ENCODE assay signal across 8 cellular contexts in the genomic region with DNA sequence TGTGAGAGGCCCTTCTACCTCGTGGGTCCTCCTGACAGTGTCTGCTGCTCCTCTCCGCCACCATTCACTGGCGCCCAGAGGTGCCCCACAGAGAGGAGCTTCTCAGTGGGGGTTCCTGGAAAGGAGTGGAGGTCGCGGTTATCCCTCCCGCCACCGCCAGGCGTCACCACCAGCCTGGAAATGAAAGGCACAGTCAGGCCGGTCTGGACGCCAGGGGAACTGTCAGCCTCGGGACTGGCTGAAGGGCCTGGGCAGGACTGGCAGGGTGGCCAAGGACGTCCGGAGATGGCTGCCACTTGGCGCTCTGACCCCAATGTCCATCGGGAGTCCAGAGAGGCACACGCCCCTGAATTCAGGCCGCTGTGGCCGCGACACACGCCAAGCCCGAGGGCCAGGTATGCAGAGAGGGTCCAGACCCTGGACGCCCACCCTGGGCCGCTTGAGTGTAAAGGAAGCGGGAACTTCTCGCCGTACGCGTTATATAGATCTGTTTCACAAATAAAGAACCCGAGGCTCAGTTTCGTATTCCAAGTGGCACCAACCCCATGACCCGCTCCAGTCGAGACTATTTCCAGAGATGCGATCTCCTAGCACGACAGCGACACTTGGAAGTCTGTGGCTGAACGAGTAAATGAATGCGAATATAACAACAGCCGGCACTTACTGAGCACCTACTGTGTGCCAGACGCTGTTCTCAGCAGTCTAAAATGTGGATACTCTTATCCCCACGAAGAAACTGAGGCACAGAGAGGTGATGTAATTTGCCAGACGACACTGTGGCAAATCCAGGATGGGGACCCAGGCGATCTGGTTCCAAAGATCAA. TPM values are rescaled to one million over a fixed set of nuclear protein-coding genes. Genes with fewer than 3 reads are reported as not detected.
A peak's percentile ranks its signal among the peaks of the same experiment; 100 is the strongest.
DNase-seq lines count a peak whose midpoint lies in the region; ATAC-seq, FAIRE-seq and TF ChIP-seq lines count a peak whose summit lies in the region.

No MANE protein-coding gene starts in this region.

- H3K4me3 ChIP-seq in AG04449 (ENCODE audit: low read depth, low read length) (peak overlapping the region; percentile 54), astrocyte (ENCODE audit: insufficient read depth, low read depth, low read length) (peak overlapping the region; percentile 41), hepatocyte (no peak overlapping the region), aorta (ENCODE audit: low read length in 2 of 2) (no peak overlapping the region)

- H3K36me3 ChIP-seq in astrocyte (ENCODE audit: insufficient read depth, low read length) (no peaks in the 10 kb centered on the region), hepatocyte (replicated peaks; ENCODE audit: insufficient read depth, low read depth) (no peaks in the 10 kb centered on the region), aorta (ENCODE audit: control insufficient read depth in 1 of 2, insufficient read depth in 2 of 2, low read length in 1 of 2) (no peaks in the 10 kb centered on the region)

- H3K27me3 Mint-ChIP-seq in astrocyte (ENCODE audit: low read depth, unreplicated experiment), result peaks cover 46% of the 10 kb centered on the region

- H3K9me2 ChIP-seq in hepatocyte (replicated peaks; ENCODE audit: insufficient read depth), result no peaks in the 10 kb centered on the region

- peaks cover 2% of the 10 kb centered on the region for H3K36me3 Mint-ChIP-seq in astrocyte (ENCODE audit: low read depth, unreplicated experiment)

- H3K4me1 Mint-ChIP-seq in astrocyte (ENCODE audit: low read depth, unreplicated experiment), result peaks cover 1% of the 10 kb centered on the region

- DNase-seq in AG04449 (ENCODE audit: low read depth, low spot score), result no peak
- peak; percentile 67 for DNase-seq in GM19238 (ENCODE audit: insufficient read length, low spot score)
- peak; percentile 74 for DNase-seq in NCI-H1092 (lab: John Stamatoyannopoulos, UW)
- DNase-seq in T-helper 9 cell, result peak; percentile 80
- DNase-seq in astrocyte (ENCODE audit: low read depth), result peak; percentile 42
- DNase-seq in hepatocyte (ENCODE audit: low spot score), result peak; percentile 90
- peak; percentile 93 for DNase-seq in retina
- DNase-seq in aorta, result peak; percentile 95 to 96

- H3K4me3 Mint-ChIP-seq in astrocyte (ENCODE audit: unreplicated experiment), result no peak overlapping the region

- H3K4me2 ChIP-seq in astrocyte (ENCODE audit: low read length) (peak overlapping the region; percentile 85), hepatocyte (peak overlapping the region; percentile 92)

- H3K4me1 ChIP-seq in astrocyte (ENCODE audit: insufficient read depth, low read length), result no peaks in the 10 kb centered on the region
- H3K4me1 ChIP-seq in hepatocyte (ENCODE audit: insufficient read depth), result no peaks in the 10 kb centered on the region
- H3K4me1 ChIP-seq in aorta (ENCODE audit: control insufficient read depth in 1 of 2, insufficient read depth in 2 of 2, low read length in 2 of 2), result peaks cover 0 to 5% of the 10 kb centered on the region in 2 donors

- WGBS in hepatocyte (ENCODE audit: low lambda C conversion rate, missing lambda C conversion rate), result 15% methylated on average over 42 of the region's 42 CpGs
- WGBS in aorta, 2 donors, result 7 to 9% methylated on average over 42 of the region's 42 CpGs

- H3K9me3 ChIP-seq in astrocyte (ENCODE audit: insufficient read depth, low read depth, low read length), result no peaks in the 10 kb centered on the region
- H3K9me3 ChIP-seq in hepatocyte (ENCODE audit: low read depth), result no peaks in the 10 kb centered on the region
- no peaks in the 10 kb centered on the region for H3K9me3 ChIP-seq in aorta (ENCODE audit: control insufficient read depth, low read length)

- peaks cover 34% of the 10 kb centered on the region for H3K27me3 ChIP-seq in astrocyte (ENCODE audit: insufficient read depth, low read length)
- H3K27me3 ChIP-seq in hepatocyte, result peaks cover 27% of the 10 kb centered on the region
- H3K27me3 ChIP-seq in aorta (ENCODE audit: control insufficient read depth in 1 of 2, insufficient read depth in 2 of 2, low read length in 1 of 2), result no peaks in the 10 kb centered on the region

- TF ChIP-seq CTCF in AG04449 (IDR thresholded peaks at IDR 0.05; ENCODE audit: insufficient read depth, low read length, missing control alignments), result peak; percentile 96
- TF ChIP-seq CTCF in astrocyte (IDR thresholded peaks at IDR 0.05; ENCODE audit: insufficient read depth, low read depth, low read length), result peak; percentile 73
- TF ChIP-seq CTCF in hepatocyte (IDR thresholded peaks at IDR 0.05; ENCODE audit: poor library complexity), result peak; percentile 94

- intact Hi-C loops in aorta (cut with DNase I), result loop anchor here (2.0 to 10.0 kb wide), 5 partner anchors 219 to 517 kb away; partner anchors contain the start of genes KAT7 (in 2 of the 2) and DLX3 (in 1 of the 2)

- H3K27ac ChIP-seq in astrocyte (ENCODE audit: low read depth, low read length) (no peak overlapping the region), hepatocyte (no peak overlapping the region), aorta (ENCODE audit: low read depth in 1 of 2, low read length in 2 of 2) (peak overlapping the region in 1 of 2 donors; percentile 90)

- CTCF ChIA-PET in AG04449 (lab: Yijun Ruan, JAX), result interaction anchor here (0.6 to 18.1 kb wide), 41 partner anchors 8 to 429 kb away, joined by 3 to 1118 read pairs (median 4); partner anchors contain the start of genes DLX3, PHB1 and SLC35B1

- H3K79me2 ChIP-seq in astrocyte (ENCODE audit: insufficient read depth, low read length), result no peaks in the 10 kb centered on the region
- H3K79me2 ChIP-seq in hepatocyte, result no peaks in the 10 kb centered on the region

- ATAC-seq in aorta (ENCODE audit: low FRiP score), result peak; percentile 90

- peak overlapping the region; percentile 88 for H2AFZ ChIP-seq in astrocyte (ENCODE audit: low read depth, low read length)
- H2AFZ ChIP-seq in hepatocyte, result peak overlapping the region; percentile 91

- POLR2A ChIA-PET in AG04449 (lab: Yijun Ruan, JAX), result no interaction called here

- H4K20me1 ChIP-seq in astrocyte (ENCODE audit: insufficient read depth, low read length), result no peaks in the 10 kb centered on the region
- no peaks in the 10 kb centered on the region for H4K20me1 ChIP-seq in hepatocyte (ENCODE audit: insufficient read depth, poor library complexity, severe bottlenecking)

- no peak overlapping the region for H3K9ac ChIP-seq in astrocyte (ENCODE audit: low read length)

- FAIRE-seq in astrocyte (lab: Jason Lieb, UNC), result no peak

- H3K9me3 Mint-ChIP-seq in astrocyte (ENCODE audit: unreplicated experiment), result no peaks in the 10 kb centered on the region

- no peak overlapping the region for H3K27ac Mint-ChIP-seq in astrocyte (ENCODE audit: unreplicated experiment)

RNA-seq across cellular contexts. Expression of gene NXPH3, which starts 7.6 kb away (rescaled TPM):
- 0.19 and 0.43 TPM in 2 replicates for total RNA-seq in astrocyte
- total RNA-seq in hepatocyte, result 0.40 and 1.2 TPM in 2 replicates
- polyA plus RNA-seq in hepatocyte, result 0.21 and 0.77 TPM in 2 replicates
- total RNA-seq in aorta, result 10 to 100 TPM; 72.0 to 87.5 TPM
- 10 to 100 TPM; 40.4 to 59.1 TPM for polyA plus RNA-seq in aorta

Comparison
In these comparisons a context has a peak if more than half of its experiments do, and no peak if none do; other contexts are left out.
1. H3K4me3 ChIP-seq: peak in AG04449 (single experiment) and astrocyte (single experiment); none in hepatocyte (single experiment) and aorta (0 of 2).
2. RNA of gene NXPH3, which starts 7.6 kb away (total RNA-seq): 72.0 to 87.5 TPM in aorta; 0.40 to 1.2 TPM in hepatocyte and 0.19 to 0.43 TPM in astrocyte; every median in the first group is over 10 times any median in the second.
3. Peak in every context shown above with its lines, with median percentiles within 50 percentile points of each other: CTCF ChIP-seq.